ENCODE assay signal across 18 cellular contexts in genomic region chr9:90975666-90976538, GRCh38.
A peak's percentile ranks its signal among the peaks of the same experiment; 100 is the strongest.
DNase-seq lines count a peak whose midpoint lies in the region; ATAC-seq, FAIRE-seq and TF ChIP-seq lines count a peak whose summit lies in the region.
"Had no signal": no experiment of that assay in that cellular context is flagged by ENCODE, and none has a peak within 500 bp of the region (broad histone marks: within the 10 kb centered on the region; RNA-seq: fewer than 3 reads in every experiment).

No MANE protein-coding gene starts in this region.

- H3K36me3 Mint-ChIP-seq in progenitor cell of endocrine pancreas (ENCODE audit: insufficient read depth) = no peaks in the 10 kb centered on the region
- H3K36me3 Mint-ChIP-seq: CD4-positive, CD25-positive, alpha-beta regulatory T cell had no signal

- H2BK15ac ChIP-seq in H1 (ENCODE audit: low read length) = no peak overlapping the region

- POLR2A ChIA-PET in H1 (lab: Charles Lee; ENCODE audit: partially characterized antibody) = no interaction called here

- H3K14ac ChIP-seq in H1 (ENCODE audit: insufficient read length) = no peak overlapping the region

- H2AFZ ChIP-seq in H1 (ENCODE audit: low read length) = peak overlapping the region; percentile 70; the same call in 1 of the 2 replicates

- H3K4ac ChIP-seq in H1 (replicated peaks; ENCODE audit: insufficient read length, low read depth, low read length) = no peak overlapping the region

- H3K27me3 ChIP-seq in H1 (replicated peaks in 1 of 4; ENCODE audit: control insufficient read depth in 3 of 4, extremely low read depth in 1 of 4, insufficient read depth in 3 of 4, low read length in 3 of 4) (no peaks in the 10 kb centered on the region), transverse colon (no peaks in the 10 kb centered on the region)

- no peaks in the 10 kb centered on the region for H3K79me2 ChIP-seq in H1 (ENCODE audit: control insufficient read depth in 1 of 2, insufficient read depth in 2 of 2, low read length in 2 of 2)

- no peak overlapping the region for H4K5ac ChIP-seq in H1 (ENCODE audit: insufficient read length, low read depth, low read length)

- H3K27me3 Mint-ChIP-seq in progenitor cell of endocrine pancreas = peaks cover 18% of the 10 kb centered on the region

- ATAC-seq in HG03097 (IDR thresholded peaks at IDR 0.05; ENCODE audit: low FRiP score, unreplicated experiment) = no peak

- H2BK5ac ChIP-seq in H1 (ENCODE audit: low read depth, low read length) = no peak overlapping the region; the same call in 1 of the 2 replicates

- H3K9me3 ChIP-seq in H1 (ENCODE audit: insufficient read depth in 2 of 2, low read depth in 1 of 2, low read length in 1 of 2) (no peaks in the 10 kb centered on the region), transverse colon (no peaks in the 10 kb centered on the region)

- H3K4me3 ChIP-seq in AG10803 (ENCODE audit: low read length) (no peak overlapping the region), H1 (ENCODE audit: extremely low read depth in 1 of 4, insufficient read depth in 2 of 4, low read depth in 3 of 4, low read length in 4 of 4) (no peak overlapping the region), transverse colon (no peak overlapping the region)

- no peak overlapping the region for H3K9ac ChIP-seq in H1 (replicated peaks in 1 of 4; ENCODE audit: extremely low read depth in 1 of 4, low read depth in 3 of 4, low read length in 3 of 4)

- no peak overlapping the region; the same call in 1 of the 2 replicates for H4K8ac ChIP-seq in H1 (ENCODE audit: extremely low read depth, insufficient read depth, low read length)

- intact Hi-C loops in transverse colon (cut with DNase I; ENCODE audit: low total_unique reads) = no loop called here

- FAIRE-seq in H1 (lab: Jason Lieb, UNC) = no peak

- no peak overlapping the region for H3K56ac ChIP-seq in H1 (replicated peaks; ENCODE audit: insufficient read length, low read depth, low read length)

- no peak overlapping the region for H3K23ac ChIP-seq in H1 (ENCODE audit: insufficient read length)

- in situ Hi-C loops in KBM-7 (cut with MboI; ENCODE audit: low pct_unique_long_range_greater_than_20kb, low sequenced_read_pairs) = no loop called here
- in situ Hi-C loops in transverse colon (cut with MboI; ENCODE audit: low pct_ligation_motif_present in 1 of 4, low pct_unique_long_range_greater_than_20kb in 1 of 4, low sequenced_read_pairs in 3 of 4) = no loop called here

- no peaks in the 10 kb centered on the region for H3K23me2 ChIP-seq in H1 (ENCODE audit: low read depth, low read length)

- no peak for TF ChIP-seq RAD21 in H1 (IDR thresholded peaks at IDR 0.05 in 1 of 2, conservative IDR thresholded peaks at IDR 0.05 in 1 of 2; ENCODE audit: low read depth in 2 of 2, low read length in 2 of 2)

- WGBS in H1 (ENCODE audit: extremely low coverage in 1 of 2, insufficient coverage in 1 of 2, insufficient read length in 1 of 2, insufficient replicate concordance in 2 of 2, low coverage in 1 of 2, low lambda C conversion rate in 2 of 2, missing lambda C conversion rate in 1 of 2), 2 experiments = 92% methylated on average over 24 of the region's 24 CpGs; no CpG with 5 or more reads in 1 of the 2 experiments
- 82 to 87% methylated on average over 7 to 23 of the region's 24 CpGs for WGBS in transverse colon (ENCODE audit: low coverage in 1 of 2), 2 donors

- CTCF ChIA-PET in H1 (lab: Charles Lee; ENCODE audit: partially characterized antibody) = interaction anchor here (0.6 to 1.2 kb wide), 3 partner anchors 32 to 411 kb away, joined by 3 read pairs; no protein-coding TSS in a partner anchor

- H3K27ac Mint-ChIP-seq in progenitor cell of endocrine pancreas = no peak overlapping the region
- H3K27ac Mint-ChIP-seq: CD4-positive, CD25-positive, alpha-beta regulatory T cell had no signal

- H3K27ac ChIP-seq in H1 (ENCODE audit: low read depth, low read length) (no peak overlapping the region), transverse colon (no peak overlapping the region)

- H2BK120ac ChIP-seq in H1 (replicated peaks; ENCODE audit: low read depth, low read length) = no peak overlapping the region

- no peak overlapping the region for H3K4me3 Mint-ChIP-seq in progenitor cell of endocrine pancreas (ENCODE audit: low read depth)
- H3K4me3 Mint-ChIP-seq: CD4-positive, CD25-positive, alpha-beta regulatory T cell had no signal

- H3K4me1 ChIP-seq in H1 (replicated peaks in 1 of 4; ENCODE audit: control insufficient read depth in 3 of 4, insufficient read depth in 4 of 4, low read length in 3 of 4) = peaks cover 0 to 2% (median 0%) of the 10 kb centered on the region in 4 experiments; a peak in 1 of 7 replicates
- no peaks in the 10 kb centered on the region for H3K4me1 ChIP-seq in transverse colon

- no peaks in the 10 kb centered on the region for H3K79me1 ChIP-seq in H1 (ENCODE audit: low read depth, low read length)

- H3K36me3 ChIP-seq in H1 (ENCODE audit: control insufficient read depth in 2 of 4, insufficient read depth in 4 of 4, low read length in 3 of 4) (no peaks in the 10 kb centered on the region), transverse colon (no peaks in the 10 kb centered on the region)

- H4K91ac ChIP-seq in H1 (replicated peaks; ENCODE audit: insufficient read length, low read length) = no peak overlapping the region

- no peak overlapping the region for H3K18ac ChIP-seq in H1 (ENCODE audit: extremely low read depth, low read length)

- no peaks in the 10 kb centered on the region for H4K20me1 ChIP-seq in H1 (replicated peaks in 1 of 2; ENCODE audit: control insufficient read depth in 1 of 2, insufficient read depth in 2 of 2, low read length in 2 of 2)

- peaks cover 11% of the 10 kb centered on the region for H3K4me1 Mint-ChIP-seq in progenitor cell of endocrine pancreas (ENCODE audit: low read depth)
- H3K4me1 Mint-ChIP-seq: CD4-positive, CD25-positive, alpha-beta regulatory T cell had no signal

- no peak overlapping the region for H2AK5ac ChIP-seq in H1 (ENCODE audit: low read depth, low read length)

- peak; percentile 35 for DNase-seq in AG10803 (ENCODE audit: low read depth)
- peak; percentile 5 for DNase-seq in KBM-7
- DNase-seq in RPMI7951 (ENCODE audit: low read depth) = peak; percentile 68
- no peak for DNase-seq in H1 (ENCODE audit: low read depth in 1 of 2, low spot score in 2 of 2)
- no peak for DNase-seq in transverse colon
- no peak for DNase-seq in GM03348 (ENCODE audit: low spot score)
- no peak for DNase-seq in progenitor cell of endocrine pancreas (ENCODE audit: low spot score, unreplicated experiment)
- DNase-seq: CD4-positive, CD25-positive, alpha-beta regulatory T cell; GDM1; GOT3; NCI-H1105; NCI-H1930; NCI-H2171; NCI-H446 treated with DMSO at 0.1 percent for 48 hours; NCI-H82; SIG-M5; SW 1271 had no signal

- TF ChIP-seq EP300 in H1 (IDR thresholded peaks at IDR 0.05; ENCODE audit: borderline replicate concordance in 1 of 2, low read depth in 2 of 2, low read length in 2 of 2) (no peak), transverse colon (IDR thresholded peaks at IDR 0.05; ENCODE audit: low read depth) (no peak)

- H2BK20ac ChIP-seq in H1 (ENCODE audit: low read length) = no peak overlapping the region

- H3K4me2 ChIP-seq in H1 (ENCODE audit: insufficient read depth in 1 of 2, low read depth in 2 of 2, low read length in 2 of 2) = no peak overlapping the region

- H2BK12ac ChIP-seq in H1 (ENCODE audit: low read depth, low read length) = no peak overlapping the region

- TF ChIP-seq POLR2A in H1 (IDR thresholded peaks at IDR 0.05; ENCODE audit: control extremely low read depth in 1 of 2, low read depth in 2 of 2, low read length in 2 of 2) = no peak
- no peak for TF ChIP-seq POLR2A in transverse colon (IDR thresholded peaks at IDR 0.05)

- no peaks in the 10 kb centered on the region for H3K9me3 Mint-ChIP-seq in progenitor cell of endocrine pancreas (ENCODE audit: low read depth)

- TF ChIP-seq CTCF in AG10803 (conservative IDR thresholded peaks at IDR 0.05; ENCODE audit: low read length) (no peak), H1 (IDR thresholded peaks at IDR 0.05; ENCODE audit: control extremely low read depth in 1 of 3, insufficient read depth in 1 of 3, low read depth in 1 of 3, low read length in 3 of 3) (no peak), transverse colon (IDR thresholded peaks at IDR 0.05) (no peak), progenitor cell of endocrine pancreas (IDR thresholded peaks at IDR 0.05; ENCODE audit: unreplicated experiment) (no peak)

TF ChIP-seq in H1, 55 proteins besides CTCF, POLR2A, EP300 and RAD21:
- TF ChIP-seq PHF8 (conservative IDR thresholded peaks at IDR 0.05; ENCODE audit: low read depth, low read length) = no peak
- TF ChIP-seq CHD2 (IDR thresholded peaks at IDR 0.05; ENCODE audit: low read length) = no peak
- no peak for TF ChIP-seq RXRA (IDR thresholded peaks at IDR 0.05; ENCODE audit: insufficient read depth, low read depth, low read length)
- no peak for TF ChIP-seq SP2 (IDR thresholded peaks at IDR 0.05; ENCODE audit: low read length)
- no peak for TF ChIP-seq KDM4A (IDR thresholded peaks at IDR 0.05; ENCODE audit: low read depth, low read length, severe bottlenecking)
- TF ChIP-seq NANOG (IDR thresholded peaks at IDR 0.05; ENCODE audit: insufficient read depth, low read depth, low read length, poor library complexity, severe bottlenecking) = no peak
- no peak for TF ChIP-seq SAP30 (IDR thresholded peaks at IDR 0.05; ENCODE audit: insufficient read depth, insufficient replicate concordance, low read length)
- TF ChIP-seq POLR2AphosphoS5 (IDR thresholded peaks at IDR 0.05; ENCODE audit: low read depth, low read length) = no peak
- TF ChIP-seq SP1 (IDR thresholded peaks at IDR 0.05; ENCODE audit: low read depth, low read length) = no peak
- TF ChIP-seq KDM1A (IDR thresholded peaks at IDR 0.05; ENCODE audit: borderline replicate concordance, low read length) = no peak
- TF ChIP-seq SUZ12 (IDR thresholded peaks at IDR 0.05; ENCODE audit: low read length) = no peak
- TF ChIP-seq CHD1 (IDR thresholded peaks at IDR 0.05; ENCODE audit: low read depth, low read length) = no peak
- TF ChIP-seq CTBP2 (IDR thresholded peaks at IDR 0.05; ENCODE audit: borderline replicate concordance, insufficient read depth, insufficient read length, low read length) = no peak
- no peak for TF ChIP-seq CBX8 (IDR thresholded peaks at IDR 0.05; ENCODE audit: borderline replicate concordance, low read depth, low read length)
- no peak for TF ChIP-seq TAF7 (optimal IDR thresholded peaks at IDR 0.05; ENCODE audit: borderline replicate concordance, low read depth, low read length)

Comparison
In these comparisons a context has a peak if more than half of its experiments do, and no peak if none do; other contexts are left out.
1. DNase-seq: peak in AG10803 (single experiment), KBM-7 (single experiment) and RPMI7951 (single experiment); none in H1 (0 of 2), transverse colon (single experiment), GM03348 (single experiment) and progenitor cell of endocrine pancreas (single experiment).